ENCODE assay signal across 10 cellular contexts in the genomic region with DNA sequence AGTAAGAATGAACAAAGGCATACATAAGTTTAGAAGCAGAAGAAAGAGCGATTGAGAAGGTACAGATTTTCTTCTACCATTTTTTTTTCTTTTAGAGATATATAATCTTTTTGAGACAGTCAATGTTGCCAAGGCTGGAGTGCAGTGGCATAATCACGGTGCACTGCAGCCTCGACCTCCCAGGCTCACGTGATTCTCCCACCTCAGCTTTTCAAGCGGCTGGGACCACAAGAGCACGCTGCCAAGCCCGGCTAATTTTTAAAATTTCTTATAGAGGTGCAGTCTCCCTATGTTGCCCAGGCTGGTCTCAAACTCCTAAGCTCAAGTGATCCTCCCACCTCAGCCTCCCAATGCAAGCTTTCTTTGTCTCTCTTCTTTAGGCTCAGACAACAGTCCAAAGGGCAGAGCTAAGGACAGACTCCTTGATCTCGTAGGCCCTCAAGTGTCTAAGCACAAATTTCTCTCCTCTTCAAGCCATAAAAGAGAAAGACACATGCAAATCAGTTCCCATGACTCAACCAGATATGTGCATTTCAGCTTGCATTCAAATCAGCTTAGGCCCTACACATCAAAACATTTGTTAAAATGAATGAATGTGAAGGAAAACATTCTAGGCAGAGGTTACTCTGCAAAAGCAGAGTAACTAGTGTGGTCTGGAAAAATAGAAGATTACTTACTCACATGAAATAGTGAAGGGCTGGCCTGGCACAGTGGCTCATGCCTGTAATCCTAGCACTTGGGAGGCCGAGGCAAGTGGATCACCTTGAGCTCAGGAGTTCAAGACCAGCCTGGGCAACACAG. TPM values are rescaled to one million over a fixed set of nuclear protein-coding genes. Genes with fewer than 3 reads are reported as not detected.
DNase-seq lines count a peak whose midpoint lies in the region; ATAC-seq and TF ChIP-seq lines count a peak whose summit lies in the region.
"Had no signal": no experiment of that assay in that cellular context is flagged by ENCODE, and none has a peak within 500 bp of the region (broad histone marks: within the 10 kb centered on the region; RNA-seq: fewer than 3 reads in every experiment).

No MANE protein-coding gene starts in this region.

- H3K27ac ChIP-seq in thyroid gland: peak overlapping the region; percentile 13 to 56 (median 31)
- no peak overlapping the region for H3K27ac ChIP-seq in suprapubic skin

- TF ChIP-seq CTCF in thyroid gland (IDR thresholded peaks at IDR 0.05): no peak
- no peak for TF ChIP-seq CTCF in suprapubic skin (IDR thresholded peaks at IDR 0.05)

- peak overlapping the region; percentile 19 for H3K4me3 Mint-ChIP-seq in activated naive CD4-positive, alpha-beta T cell treated with anti-CD3 and anti-CD28 coated beads, Interleukin-2, amount 50 U/mL, for 24 hours
- no peak overlapping the region for H3K4me3 Mint-ChIP-seq in activated naive CD4-positive, alpha-beta T cell treated with anti-CD3 and anti-CD28 coated beads, Interleukin-2, amount 10 ng/mL, durations not matched to agents 7 days and 5 days

- no peaks in the 10 kb centered on the region for H3K9me3 Mint-ChIP-seq in activated naive CD4-positive, alpha-beta T cell treated with anti-CD3 and anti-CD28 coated beads, Interleukin-2, amount 50 U/mL, for 24 hours
- H3K9me3 Mint-ChIP-seq in activated naive CD4-positive, alpha-beta T cell treated with anti-CD3 and anti-CD28 coated beads, Interleukin-2, amount 10 ng/mL, durations not matched to agents 7 days and 5 days: no peaks in the 10 kb centered on the region

- H3K36me3 Mint-ChIP-seq in activated naive CD4-positive, alpha-beta T cell treated with anti-CD3 and anti-CD28 coated beads, Interleukin-2, amount 50 U/mL, for 24 hours: no peaks in the 10 kb centered on the region
- H3K36me3 Mint-ChIP-seq in activated naive CD4-positive, alpha-beta T cell treated with anti-CD3 and anti-CD28 coated beads, Interleukin-2, amount 10 ng/mL, durations not matched to agents 7 days and 5 days: peaks cover 9% of the 10 kb centered on the region

- intact Hi-C loops in thyroid gland (cut with DNase I): no loop called here

- H3K27me3 Mint-ChIP-seq in activated naive CD4-positive, alpha-beta T cell treated with anti-CD3 and anti-CD28 coated beads, Interleukin-2, amount 50 U/mL, for 24 hours: no peaks in the 10 kb centered on the region
- H3K27me3 Mint-ChIP-seq in activated naive CD4-positive, alpha-beta T cell treated with anti-CD3 and anti-CD28 coated beads, Interleukin-2, amount 10 ng/mL, durations not matched to agents 7 days and 5 days: no peaks in the 10 kb centered on the region

- no peak for TF ChIP-seq EP300 in suprapubic skin (IDR thresholded peaks at IDR 0.05)

- H3K4me1 ChIP-seq in thyroid gland: peaks cover 55 to 59% of the 10 kb centered on the region in 2 donors
- peaks cover 12% of the 10 kb centered on the region for H3K4me1 ChIP-seq in suprapubic skin

- H3K4me3 ChIP-seq in thyroid gland (replicated peaks in 1 of 3) (no peak overlapping the region), suprapubic skin (no peak overlapping the region)

- H3K4me1 Mint-ChIP-seq in activated naive CD4-positive, alpha-beta T cell treated with anti-CD3 and anti-CD28 coated beads, Interleukin-2, amount 50 U/mL, for 24 hours: peaks cover 89% of the 10 kb centered on the region
- H3K4me1 Mint-ChIP-seq in activated naive CD4-positive, alpha-beta T cell treated with anti-CD3 and anti-CD28 coated beads, Interleukin-2, amount 10 ng/mL, durations not matched to agents 7 days and 5 days: peaks cover 22% of the 10 kb centered on the region

- TF ChIP-seq POLR2A in thyroid gland (IDR thresholded peaks at IDR 0.05): no peak
- TF ChIP-seq POLR2A in suprapubic skin (IDR thresholded peaks at IDR 0.05): no peak

- H3K27me3 ChIP-seq in thyroid gland (no peaks in the 10 kb centered on the region), suprapubic skin (no peaks in the 10 kb centered on the region)

- H3K9me3 ChIP-seq in thyroid gland (no peaks in the 10 kb centered on the region), suprapubic skin (no peaks in the 10 kb centered on the region)

- 87 to 91% methylated on average over 9 of the region's 9 CpGs for WGBS in thyroid gland, 2 donors
- WGBS in suprapubic skin: 81% methylated on average over 9 of the region's 9 CpGs

- H3K27ac Mint-ChIP-seq in activated naive CD4-positive, alpha-beta T cell treated with anti-CD3 and anti-CD28 coated beads, Interleukin-2, amount 50 U/mL, for 24 hours: peak overlapping the region; percentile 61
- no peak overlapping the region for H3K27ac Mint-ChIP-seq in activated naive CD4-positive, alpha-beta T cell treated with anti-CD3 and anti-CD28 coated beads, Interleukin-2, amount 10 ng/mL, durations not matched to agents 7 days and 5 days

- ATAC-seq in HG03066 (IDR thresholded peaks at IDR 0.05; ENCODE audit: low read depth, unreplicated experiment) (peak; percentile 63), esophagus mucosa (no peak)

- H3K36me3 ChIP-seq in thyroid gland (no peaks in the 10 kb centered on the region), suprapubic skin (no peaks in the 10 kb centered on the region)

- CTCF ChIA-PET in activated naive CD4-positive, alpha-beta T cell treated with anti-CD3 and anti-CD28 coated beads, Interleukin-2, amount 10 ng/mL, durations not matched to agents 7 days and 5 days (lab: Charles Lee): no interaction called here

- DNase-seq in activated naive CD4-positive, alpha-beta T cell treated with anti-CD3 and anti-CD28 coated beads, Interleukin-2, amount 10 ng/mL, durations not matched to agents 7 days and 5 days: no peak
- DNase-seq in astrocyte of the hippocampus (ENCODE audit: low read depth, low spot score) (peak; percentile 83), thyroid gland (no peak), NCI-H82 treated with DMSO at 0.1 percent for 48 hours (lab: John Stamatoyannopoulos, UW; ENCODE audit: unreplicated experiment) (no peak), suprapubic skin (ENCODE audit: low spot score in 2 of 2) (no peak)
- DNase-seq: hippocampal formation, occipital lobe had no signal

RNA-seq across cellular contexts. Expression of a gene that starts 18.0 kb away (rescaled TPM):
- 100 to 1,000 TPM; 107 to 198 (median 116) TPM for total RNA-seq in thyroid gland
- total RNA-seq in esophagus mucosa: 66.5 TPM
- total RNA-seq in suprapubic skin: 10 to 100 TPM; 65.8 to 92.6 (median 69.7) TPM
